13 cellular contexts compared by ENCODE assay signal in genomic region chr18:25233582-25234362, GRCh38.
A peak's percentile ranks its signal among the peaks of the same experiment; 100 is the strongest.
DNase-seq lines count a peak whose midpoint lies in the region; ATAC-seq, FAIRE-seq and TF ChIP-seq lines count a peak whose summit lies in the region.
"Had no signal": no experiment of that assay in that cellular context is flagged by ENCODE, and none has a peak within 500 bp of the region (broad histone marks: within the 10 kb centered on the region; RNA-seq: fewer than 3 reads in every experiment).

No MANE protein-coding gene starts in this region.

- ATAC-seq in GM21447 (IDR thresholded peaks at IDR 0.05; ENCODE audit: unreplicated experiment) (no peak), GM18519 (IDR thresholded peaks at IDR 0.05; ENCODE audit: low FRiP score, unreplicated experiment) (no peak)
- ATAC-seq: activated CD8-positive, alpha-beta T cell treated with anti-CD3 and anti-CD28 coated beads, Interleukin-2, amount 10 ng/mL, durations not matched to agents 7 days and 5 days had no signal

- peaks cover 13% of the 10 kb centered on the region for H3K79me1 ChIP-seq in mesenchymal stem cell (replicated peaks; ENCODE audit: low read length, poor library complexity, severe bottlenecking)

- CTCF ChIA-PET in endothelial cell of umbilical vein (lab: Charles Lee), result interaction anchor here (1.0 to 1.9 kb wide), 6 partner anchors 9 to 118 kb away, joined by 3 to 8 read pairs (median 5); partner anchors contain the start of gene ZNF521

- intact Hi-C loops in endothelial cell of umbilical vein (cut with micrococcal nuclease) (loop anchor here (1.0 to 5.0 kb wide), 2 partner anchors 42 to 136 kb away; no protein-coding TSS in a partner anchor), transverse colon (cut with DNase I; ENCODE audit: low total_unique reads) (no loop called here)

- H3K27me3 ChIP-seq in endothelial cell of umbilical vein (ENCODE audit: control insufficient read depth in 2 of 2, insufficient read depth in 2 of 2, low read length in 2 of 2) (no peaks in the 10 kb centered on the region), mesenchymal stem cell (ENCODE audit: control insufficient read depth in 1 of 2, insufficient read depth in 1 of 2, low read length in 2 of 2) (no peaks in the 10 kb centered on the region), transverse colon (no peaks in the 10 kb centered on the region)

- no peak overlapping the region for H3K18ac ChIP-seq in mesenchymal stem cell (ENCODE audit: low read depth in 1 of 2, low read length in 2 of 2)

- POLR2A ChIA-PET in endothelial cell of umbilical vein (lab: Charles Lee), result interaction anchor here (0.6 to 1.1 kb wide), 11 partner anchors 10 to 634 kb away, joined by 3 to 13 read pairs (median 4); no protein-coding TSS in a partner anchor

- peak; percentile 36 for DNase-seq in NCI-H748 (lab: John Stamatoyannopoulos, UW; ENCODE audit: unreplicated experiment)
- DNase-seq in NCI-H748 treated with DMSO at 0.1 percent for 48 hours (lab: John Stamatoyannopoulos, UW), result no peak
- DNase-seq in endothelial cell of umbilical vein (ENCODE audit: low read depth, low spot score), result peak; percentile 95
- DNase-seq in mesenchymal stem cell, result peak; percentile 84
- no peak for DNase-seq in transverse colon
- no peak for DNase-seq in activated CD8-positive, alpha-beta memory T cell treated with anti-CD3 and anti-CD28 coated beads, Interleukin-2, amount 50 U/mL, for 4 hours
- DNase-seq: activated CD8-positive, alpha-beta T cell treated with anti-CD3 and anti-CD28 coated beads, Interleukin-2, amount 10 ng/mL, durations not matched to agents 7 days and 5 days; amygdala; NCI-H2107; pancreas had no signal

- H3K4me3 ChIP-seq in endothelial cell of umbilical vein (replicated peaks in 1 of 3; ENCODE audit: insufficient read depth in 1 of 3, low read depth in 1 of 3, low read length in 3 of 3) (peak overlapping the region; percentile 24 to 46 (median 25)), mesenchymal stem cell (ENCODE audit: insufficient read depth in 1 of 2, low read depth in 1 of 2, low read length in 2 of 2) (peak overlapping the region in 1 of 2 experiments; percentile 69), transverse colon (no peak overlapping the region)
- H3K4me3 ChIP-seq: pancreas had no signal

- H2BK5ac ChIP-seq in mesenchymal stem cell (ENCODE audit: low read depth, low read length, poor library complexity, severe bottlenecking), result no peak overlapping the region

- TF ChIP-seq CTCF in endothelial cell of umbilical vein (IDR thresholded peaks at IDR 0.05; ENCODE audit: extremely low read depth in 1 of 2, insufficient read depth in 1 of 2, low read depth in 1 of 2, low read length in 2 of 2) (no peak), transverse colon (IDR thresholded peaks at IDR 0.05) (no peak)

- no peak overlapping the region for H4K8ac ChIP-seq in mesenchymal stem cell (ENCODE audit: low read length)

- H3K27ac ChIP-seq in endothelial cell of umbilical vein (ENCODE audit: insufficient read depth, low read depth, low read length) (peak overlapping the region; percentile 90), mesenchymal stem cell (ENCODE audit: low read length, poor library complexity, severe bottlenecking) (peak overlapping the region; percentile 38), transverse colon (peak overlapping the region; percentile 10 to 33 (median 16))
- H3K27ac ChIP-seq: pancreas had no signal

- TF ChIP-seq EP300 in transverse colon (IDR thresholded peaks at IDR 0.05; ENCODE audit: low read depth), result no peak

- peak; percentile 46 for TF ChIP-seq POLR2A in endothelial cell of umbilical vein (IDR thresholded peaks at IDR 0.05; ENCODE audit: low read depth, low read length)
- no peak for TF ChIP-seq POLR2A in transverse colon (IDR thresholded peaks at IDR 0.05)

- peaks cover 70% of the 10 kb centered on the region for H3K4me1 ChIP-seq in endothelial cell of umbilical vein (ENCODE audit: control insufficient read depth, extremely low read depth, insufficient read depth, low read length)
- H3K4me1 ChIP-seq in mesenchymal stem cell (ENCODE audit: control insufficient read depth, insufficient read depth, low read depth, low read length), result peaks cover 4% of the 10 kb centered on the region
- H3K4me1 ChIP-seq in transverse colon, result peaks cover 0 to 16% (median 8%) of the 10 kb centered on the region in 4 donors
- H3K4me1 ChIP-seq: pancreas had no signal

- H3K9me3 ChIP-seq in endothelial cell of umbilical vein (replicated peaks; ENCODE audit: control insufficient read depth, insufficient read depth, low read length) (no peaks in the 10 kb centered on the region), mesenchymal stem cell (ENCODE audit: control insufficient read depth, low read length) (no peaks in the 10 kb centered on the region), transverse colon (no peaks in the 10 kb centered on the region)
- H3K9me3 ChIP-seq: pancreas had no signal

- H3K23ac ChIP-seq in mesenchymal stem cell (ENCODE audit: low read length in 2 of 2), result no peak overlapping the region

- H3K36me3 ChIP-seq in endothelial cell of umbilical vein (ENCODE audit: control insufficient read depth in 2 of 2, extremely low read depth in 1 of 2, insufficient read depth in 2 of 2, low read length in 2 of 2) (no peaks in the 10 kb centered on the region), mesenchymal stem cell (ENCODE audit: control insufficient read depth in 1 of 2, insufficient read depth in 2 of 2, low read depth in 1 of 2, low read length in 2 of 2) (no peaks in the 10 kb centered on the region), transverse colon (no peaks in the 10 kb centered on the region)
- H3K36me3 ChIP-seq: pancreas had no signal

- no peaks in the 10 kb centered on the region for H4K20me1 ChIP-seq in endothelial cell of umbilical vein (replicated peaks; ENCODE audit: control insufficient read depth, extremely low read depth, insufficient read depth, low read length)

- H2BK12ac ChIP-seq in mesenchymal stem cell (ENCODE audit: low read length in 2 of 2), result no peak overlapping the region

- WGBS in mesenchymal stem cell, result 25% methylated on average over 8 of the region's 12 CpGs
- WGBS in transverse colon (ENCODE audit: low coverage in 1 of 2), 2 donors, result 39 to 45% methylated on average over 12 of the region's 12 CpGs

- H3K9me1 ChIP-seq in endothelial cell of umbilical vein (replicated peaks; ENCODE audit: control insufficient read depth, extremely low read depth, insufficient read depth, low read length), result no peaks in the 10 kb centered on the region

- H3K4me2 ChIP-seq in endothelial cell of umbilical vein (ENCODE audit: insufficient read depth, low read length) (peak overlapping the region; percentile 99), mesenchymal stem cell (ENCODE audit: low read length, poor library complexity, severe bottlenecking) (peak overlapping the region; percentile 63)

- no peak overlapping the region for H2AFZ ChIP-seq in endothelial cell of umbilical vein (ENCODE audit: low read depth, low read length)
- no peak overlapping the region for H2AFZ ChIP-seq in mesenchymal stem cell (ENCODE audit: low read depth, low read length)

- dilution Hi-C loops in endothelial cell of umbilical vein (cut with MboI; ENCODE audit: extremely low pct_ligation_motif_present, low sequenced_read_pairs), result no loop called here

- no peak overlapping the region for H3K14ac ChIP-seq in mesenchymal stem cell (ENCODE audit: low read length in 2 of 2)

- no peak overlapping the region for H2AK5ac ChIP-seq in mesenchymal stem cell (ENCODE audit: low read length, severe bottlenecking)

- no peak overlapping the region for H2BK120ac ChIP-seq in mesenchymal stem cell (ENCODE audit: low read depth, low read length)

- H3K9ac ChIP-seq in endothelial cell of umbilical vein (replicated peaks; ENCODE audit: extremely low read depth, insufficient read depth, low read length), result peak overlapping the region; percentile 96
- H3K9ac ChIP-seq in mesenchymal stem cell (ENCODE audit: low read length), result peak overlapping the region; percentile 87

- H2BK15ac ChIP-seq in mesenchymal stem cell (ENCODE audit: low read depth, poor library complexity, severe bottlenecking), result no peak overlapping the region

- no peak overlapping the region for H4K91ac ChIP-seq in mesenchymal stem cell (ENCODE audit: low read length)

- in situ Hi-C loops in transverse colon (cut with MboI; ENCODE audit: low pct_ligation_motif_present in 1 of 4, low pct_unique_long_range_greater_than_20kb in 1 of 4, low sequenced_read_pairs in 3 of 4), result no loop called here

- peak; percentile 81 for FAIRE-seq in endothelial cell of umbilical vein (lab: Jason Lieb, UNC)
- FAIRE-seq: GM19239 had no signal

- peaks cover 28% of the 10 kb centered on the region for H3K79me2 ChIP-seq in endothelial cell of umbilical vein (ENCODE audit: control insufficient read depth, insufficient read depth, low read length)

- BruUV-seq in endothelial cell of umbilical vein (replicated peaks; lab: Mats Ljungman, UMichigan), result TSS peak; percentile 88

- H3K4ac ChIP-seq in mesenchymal stem cell (ENCODE audit: low read depth in 1 of 2, low read length in 2 of 2), result no peak overlapping the region

TF ChIP-seq in endothelial cell of umbilical vein, 7 proteins besides CTCF, POLR2A, EP300 and RAD21:
- TF ChIP-seq MAX (IDR thresholded peaks at IDR 0.05; ENCODE audit: insufficient read depth, insufficient read length) (no peak), FOS (IDR thresholded peaks at IDR 0.05; ENCODE audit: borderline replicate concordance, insufficient read depth, low read length) (peak; percentile 29), POLR2AphosphoS5 (IDR thresholded peaks at IDR 0.05; ENCODE audit: insufficient read depth, low read depth, low read length) (peak; percentile 22), MYC (IDR thresholded peaks at IDR 0.05; ENCODE audit: low read depth, low read length) (no peak), JUN (IDR thresholded peaks at IDR 0.05; ENCODE audit: borderline replicate concordance, insufficient read depth, insufficient read length, low read depth) (peak; percentile 86), GATA2 (IDR thresholded peaks at IDR 0.05; ENCODE audit: insufficient read depth, insufficient read length, low read depth, low read length) (no peak), EZH2 (IDR thresholded peaks at IDR 0.05; ENCODE audit: borderline replicate concordance, low read depth, low read length, severe bottlenecking) (no peak)
TF ChIP-seq in endothelial cell of umbilical vein: peak in this region for 3.

Comparison
In these comparisons a context has a peak if more than half of its experiments do, and no peak if none do; other contexts are left out.
1. DNase-seq: peak in NCI-H748 (single experiment), endothelial cell of umbilical vein (single experiment) and mesenchymal stem cell (single experiment); none in NCI-H748 treated with DMSO at 0.1 percent for 48 hours (single experiment), transverse colon (single experiment) and activated CD8-positive, alpha-beta memory T cell treated with anti-CD3 and anti-CD28 coated beads, Interleukin-2, amount 50 U/mL, for 4 hours (single experiment).
2. H3K27ac ChIP-seq: peak in every context shown above with its lines; median percentile 90 in endothelial cell of umbilical vein; 38 in mesenchymal stem cell; 16 in transverse colon.
3. H3K4me3 ChIP-seq: peak in endothelial cell of umbilical vein (3 of 3); none in transverse colon (0 of 4).